Comparison of ENCODE assay signal across 10 cellular contexts in the genomic region with DNA sequence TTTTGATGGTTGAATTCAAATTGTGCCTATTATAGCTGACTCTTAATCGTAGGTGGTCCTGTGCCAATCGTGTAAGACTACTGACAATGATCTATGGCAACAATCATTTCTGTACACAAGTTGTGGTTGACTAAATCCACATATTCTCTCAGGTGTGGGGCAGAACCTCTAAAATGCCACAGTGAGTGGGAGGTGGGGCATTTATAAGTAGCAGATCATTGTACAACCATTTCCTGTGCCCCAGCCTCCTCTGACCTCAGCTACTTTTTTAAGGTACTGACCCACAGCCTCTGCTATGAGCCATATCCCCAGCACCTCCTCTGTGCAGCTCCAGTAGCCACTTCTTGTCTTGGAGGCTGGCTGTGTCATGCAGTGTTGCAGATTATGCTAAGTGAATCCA. TPM values are rescaled to one million over a fixed set of nuclear protein-coding genes. Genes with fewer than 3 reads are reported as not detected.
DNase-seq lines count a peak whose midpoint lies in the region; ATAC-seq, FAIRE-seq and TF ChIP-seq lines count a peak whose summit lies in the region.
"Had no signal": no experiment of that assay in that cellular context is flagged by ENCODE, and none has a peak within 500 bp of the region (broad histone marks: within the 10 kb centered on the region; RNA-seq: fewer than 3 reads in every experiment).

No MANE protein-coding gene starts in this region.

- no peak overlapping the region for H3K9ac ChIP-seq in BLaER1
- no peak overlapping the region for H3K9ac ChIP-seq in kidney (ENCODE audit: low read length in 2 of 2)

- FAIRE-seq in kidney (lab: Jason Lieb, UNC) = no peak
- FAIRE-seq: colon, H1 had no signal

- TF ChIP-seq CTCF in brain microvascular endothelial cell (IDR thresholded peaks at IDR 0.05; ENCODE audit: low read depth, low read length, missing control alignments) = no peak
- TF ChIP-seq CTCF in kidney (IDR thresholded peaks at IDR 0.05; ENCODE audit: borderline replicate concordance, extremely low read depth, insufficient read depth) = no peak

- H3K27ac ChIP-seq in BLaER1 (no peak overlapping the region), brain microvascular endothelial cell (no peak overlapping the region), kidney (ENCODE audit: low read depth in 2 of 2, low read length in 2 of 2) (no peak overlapping the region)

- H3K4me3 ChIP-seq in BLaER1 (no peak overlapping the region), brain microvascular endothelial cell (ENCODE audit: low read depth, low read length) (no peak overlapping the region), kidney (ENCODE audit: low read length in 2 of 2) (no peak overlapping the region)

- H3K36me3 ChIP-seq in BLaER1 (no peaks in the 10 kb centered on the region), brain microvascular endothelial cell (replicated peaks) (no peaks in the 10 kb centered on the region), kidney (ENCODE audit: control insufficient read depth in 1 of 2, insufficient read depth in 2 of 2, low read length in 2 of 2) (no peaks in the 10 kb centered on the region)

- peak overlapping the region; percentile 16; the same call in 1 of the 2 replicates for H3K4me2 ChIP-seq in BLaER1

- H3K27me3 ChIP-seq in BLaER1 (no peaks in the 10 kb centered on the region), brain microvascular endothelial cell (replicated peaks) (no peaks in the 10 kb centered on the region)

- ATAC-seq in GM19372 (IDR thresholded peaks at IDR 0.05; ENCODE audit: low read depth, unreplicated experiment) (peak; percentile 62), HG03571 (IDR thresholded peaks at IDR 0.05; ENCODE audit: unreplicated experiment) (peak; percentile 51), sciatic nerve (no peak)
- ATAC-seq in stimulated activated naive CD8-positive, alpha-beta T cell treated with anti-CD3 and anti-CD28 coated beads, Interleukin-15, Interleukin-2, amounts not matched to agents 100 U/mL and 50 U/mL, for 24 hours = peak; percentile 85

- no peaks in the 10 kb centered on the region for H4K20me1 ChIP-seq in BLaER1

- intact Hi-C loops in sciatic nerve (cut with DNase I) = no loop called here
- intact Hi-C loops in kidney (cut with DNase I) = no loop called here

- DNase-seq in brain microvascular endothelial cell (peak; percentile 65), sciatic nerve (ENCODE audit: low spot score) (no peak), kidney (no peak), NCI-H1436 treated with DMSO at 0.1 percent for 48 hours (lab: John Stamatoyannopoulos, UW) (no peak)
- DNase-seq in stimulated activated naive CD8-positive, alpha-beta T cell treated with anti-CD3 and anti-CD28 coated beads, Interleukin-15, Interleukin-2, amounts not matched to agents 100 U/mL and 50 U/mL, for 24 hours = peak; percentile 46

- in situ Hi-C loops in brain microvascular endothelial cell (cut with HindIII; ENCODE audit: low pct_ligation_motif_present, low sequenced_read_pairs) = no loop called here

- no peaks in the 10 kb centered on the region for H3K9me3 ChIP-seq in BLaER1
- H3K9me3 ChIP-seq in kidney (ENCODE audit: control insufficient read depth in 1 of 2, low read length in 2 of 2) = no peaks in the 10 kb centered on the region

- H3K4me1 ChIP-seq in BLaER1 (peaks cover 27% of the 10 kb centered on the region), kidney (ENCODE audit: control insufficient read depth in 1 of 2, insufficient read depth in 1 of 2, low read depth in 1 of 2, low read length in 2 of 2) (peaks cover 16% of the 10 kb centered on the region in 2 donors)

RNA-seq across cellular contexts. Expression of a gene that starts 48.6 kb away (rescaled TPM):
- total RNA-seq in sciatic nerve = 115 TPM
- 90.7 TPM for total RNA-seq in kidney
- polyA plus RNA-seq in kidney (ENCODE audit: insufficient read depth, low read depth, low replicate concordance) = 3.5 TPM

Comparison
In these comparisons a context has a peak if more than half of its experiments do, and no peak if none do; other contexts are left out.
1. DNase-seq: peak in brain microvascular endothelial cell (single experiment) and stimulated activated naive CD8-positive, alpha-beta T cell treated with anti-CD3 and anti-CD28 coated beads, Interleukin-15, Interleukin-2, amounts not matched to agents 100 U/mL and 50 U/mL, for 24 hours (single experiment); none in sciatic nerve (single experiment), kidney (single experiment) and NCI-H1436 treated with DMSO at 0.1 percent for 48 hours (single experiment).